Comparison of ENCODE assay signal across 14 cellular contexts in genomic region chr16:89300976-89301360, GRCh38.
DNase-seq lines count a peak whose midpoint lies in the region; ATAC-seq and TF ChIP-seq lines count a peak whose summit lies in the region.
"Had no signal": no experiment of that assay in that cellular context is flagged by ENCODE, and none has a peak within 500 bp of the region (broad histone marks: within the 10 kb centered on the region; RNA-seq: fewer than 3 reads in every experiment).

No MANE protein-coding gene starts in this region.

- TF ChIP-seq CTCF in IMR-90 (conservative IDR thresholded peaks at IDR 0.05; ENCODE audit: low read depth, low read length) (no peak), MCF 10A (IDR thresholded peaks at IDR 0.05; ENCODE audit: unreplicated experiment) (no peak), left lung (IDR thresholded peaks at IDR 0.05) (no peak)

- ATAC-seq in IMR-90 (ENCODE audit: low read depth) (no peak), left lung (no peak)

- H3K9me3 ChIP-seq in IMR-90 (ENCODE audit: control insufficient read depth, insufficient read depth, low read length) (0 out of 2 replicates have a peak, but pooled peaks cover 2% of the 10 kb centered on the region), left lung (no peaks in the 10 kb centered on the region), subcutaneous abdominal adipose tissue (ENCODE audit: control insufficient read depth in 5 of 5, low read length in 5 of 5) (no peaks in the 10 kb centered on the region)

- peak overlapping the region; percentile 79 for H2AK5ac ChIP-seq in IMR-90 (ENCODE audit: low read depth, low read length)

- CTCF ChIA-PET in IMR-90 (lab: Yijun Ruan, JAX): no interaction called here
- CTCF ChIA-PET in MCF 10A (lab: Yijun Ruan, JAX): no interaction called here

- H3K18ac ChIP-seq in IMR-90 (ENCODE audit: low read depth, low read length): no peak overlapping the region; the same call in 1 of the 2 replicates

- WGBS in IMR-90 (ENCODE audit: extremely low coverage in 2 of 2, insufficient read length in 1 of 2), 2 experiments: no CpG with 5 or more reads among the region's 9 CpGs

- H3K9me1 ChIP-seq in IMR-90 (ENCODE audit: insufficient read depth, low read length): peaks cover 32% of the 10 kb centered on the region

- H3K4me1 Mint-ChIP-seq in MCF 10A (ENCODE audit: insufficient read depth, unreplicated experiment): peaks cover 13% of the 10 kb centered on the region

- peaks cover 62% of the 10 kb centered on the region for H3K36me3 Mint-ChIP-seq in MCF 10A (ENCODE audit: insufficient read depth, unreplicated experiment)

- peak overlapping the region; percentile 31; the same call in 1 of the 2 replicates for H3K4ac ChIP-seq in IMR-90 (ENCODE audit: low read depth, low read length)

- H3K27ac Mint-ChIP-seq in MCF 10A (ENCODE audit: low read depth, unreplicated experiment): peak overlapping the region; percentile 85

- no peak overlapping the region for H3K4me2 ChIP-seq in IMR-90 (ENCODE audit: low read depth, low read length)

- H2AK9ac ChIP-seq in IMR-90 (replicated peaks; ENCODE audit: low read depth, low read length, poor library complexity): no peak overlapping the region

- no peak overlapping the region for H3K9ac ChIP-seq in IMR-90 (ENCODE audit: low read depth, low read length)
- no peak overlapping the region for H3K9ac ChIP-seq in subcutaneous abdominal adipose tissue (ENCODE audit: low read length in 5 of 5)

- H4K20me1 ChIP-seq in IMR-90 (ENCODE audit: insufficient read depth, low read length): peaks cover 78% of the 10 kb centered on the region

- no peak overlapping the region; the same call in 2 of the 3 replicates for H2BK15ac ChIP-seq in IMR-90 (ENCODE audit: low read depth, low read length)

- no peak overlapping the region for H3K4me3 ChIP-seq in IMR-90 (ENCODE audit: insufficient read depth, low read depth, low read length)
- H3K4me3 ChIP-seq in left lung: no peak overlapping the region
- H3K4me3 ChIP-seq in subcutaneous abdominal adipose tissue (ENCODE audit: low read depth in 1 of 5, low read length in 5 of 5): no peak overlapping the region

- H2BK20ac ChIP-seq in IMR-90 (ENCODE audit: low read depth, low read length): no peak overlapping the region

- BruUV-seq in IMR-90 (replicated peaks; lab: Mats Ljungman, UMichigan): no TSS peak
- no TSS peak for BruUV-seq in MCF 10A (replicated peaks; lab: Mats Ljungman, UMichigan)

- no peak overlapping the region for H4K5ac ChIP-seq in IMR-90 (ENCODE audit: low read depth, low read length)

- DNase-seq in IMR-90 (no peak), MCF 10A (ENCODE audit: unreplicated experiment) (no peak), left lung (no peak), posterior vena cava (ENCODE audit: low spot score) (no peak), NCI-H2081 treated with DMSO at 0.1 percent for 48 hours (lab: John Stamatoyannopoulos, UW) (no peak), dermis blood vessel endothelial cell (no peak)
- no peak for DNase-seq in stimulated activated CD8-positive, alpha-beta memory T cell treated with anti-CD3 and anti-CD28 coated beads, Interleukin-4, amount 100 ng/mL, for 48 hours
- DNase-seq: activated naive CD8-positive, alpha-beta T cell treated with anti-CD3 and anti-CD28 coated beads, Interleukin-2, amount 10 ng/mL, durations not matched to agents 7 days and 5 days; effector CD8-positive, alpha-beta T cell; H7; NCI-H1417 treated with DMSO at 0.1 percent for 48 hours; stimulated activated CD4-positive, alpha-beta T cell treated with anti-CD3 and anti-CD28 coated beads, Interleukin-12 subunit alpha, Interleukin-12 subunit beta, amount 100 ng/mL, for 4 hours; T-helper 1 cell had no signal

- in situ Hi-C loops in IMR-90 (cut with MboI; ENCODE audit: low sequenced_read_pairs): no loop called here

- POLR2A ChIA-PET in IMR-90 (lab: Charles Lee; ENCODE audit: unreplicated experiment) (no interaction called here), MCF 10A (lab: Yijun Ruan, JAX) (interaction anchor here (1.0 to 4.6 kb wide), 2 partner anchors 12 to 190 kb away, joined by 4 to 19 read pairs; no protein-coding TSS in a partner anchor)

- no peaks in the 10 kb centered on the region for H3K9me3 Mint-ChIP-seq in MCF 10A (ENCODE audit: unreplicated experiment)
- H3K9me3 Mint-ChIP-seq: activated naive CD8-positive, alpha-beta T cell treated with anti-CD3 and anti-CD28 coated beads, Interleukin-2, amount 10 ng/mL, durations not matched to agents 7 days and 5 days had no signal

- H3K27ac ChIP-seq in IMR-90 (ENCODE audit: insufficient read depth, low read length): peak overlapping the region; percentile 64; the same call in 1 of the 2 replicates
- peak overlapping the region; percentile 51 to 67 for H3K27ac ChIP-seq in left lung
- peak overlapping the region; percentile 16 for H3K27ac ChIP-seq in subcutaneous abdominal adipose tissue (ENCODE audit: low read depth, low read length)

- H3K4me1 ChIP-seq in IMR-90 (ENCODE audit: control insufficient read depth, insufficient read depth, low read length) (peaks cover 22% of the 10 kb centered on the region), left lung (peaks cover 6 to 64% of the 10 kb centered on the region in 2 donors), subcutaneous abdominal adipose tissue (ENCODE audit: control insufficient read depth in 5 of 5, insufficient read depth in 5 of 5, low read length in 5 of 5) (peaks cover 7 to 37% (median 25%) of the 10 kb centered on the region in 5 donors)

- peaks cover 41 to 83% of the 10 kb centered on the region in 2 experiments for H3K79me1 ChIP-seq in IMR-90 (ENCODE audit: low read depth in 1 of 2, low read length in 2 of 2)

- 0 out of 2 replicates have a peak overlapping the region, but pooled peaks have one; percentile 27 for H3K23ac ChIP-seq in IMR-90 (ENCODE audit: low read depth, low read length)

- H2BK120ac ChIP-seq in IMR-90 (ENCODE audit: low read depth, low read length): peak overlapping the region; percentile 50

- no peaks in the 10 kb centered on the region for H3K27me3 Mint-ChIP-seq in MCF 10A (ENCODE audit: insufficient read depth, unreplicated experiment)
- H3K27me3 Mint-ChIP-seq: activated naive CD8-positive, alpha-beta T cell treated with anti-CD3 and anti-CD28 coated beads, Interleukin-2, amount 10 ng/mL, durations not matched to agents 7 days and 5 days had no signal

- H2AFZ ChIP-seq in IMR-90 (replicated peaks; ENCODE audit: low read length, poor library complexity): peak overlapping the region; percentile 43

- H3K36me3 ChIP-seq in IMR-90 (ENCODE audit: control insufficient read depth, insufficient read depth, low read length): peaks cover 40% of the 10 kb centered on the region
- H3K36me3 ChIP-seq in left lung: peaks cover 0 to 63% of the 10 kb centered on the region in 2 donors
- peaks cover 0 to 58% (median 31%) of the 10 kb centered on the region in 5 donors for H3K36me3 ChIP-seq in subcutaneous abdominal adipose tissue (ENCODE audit: control insufficient read depth in 5 of 5, insufficient read depth in 5 of 5, low read length in 5 of 5)

- no peak overlapping the region for H3K4me3 Mint-ChIP-seq in MCF 10A (ENCODE audit: unreplicated experiment)
- H3K4me3 Mint-ChIP-seq: activated naive CD8-positive, alpha-beta T cell treated with anti-CD3 and anti-CD28 coated beads, Interleukin-2, amount 10 ng/mL, durations not matched to agents 7 days and 5 days had no signal

- peak overlapping the region in 1 of 2 experiments; percentile 4; a peak in 1 of 4 replicates for H4K8ac ChIP-seq in IMR-90 (ENCODE audit: low read depth in 2 of 2, low read length in 2 of 2)

- H3K27me3 ChIP-seq in IMR-90 (ENCODE audit: control insufficient read depth, insufficient read depth, low read length): no peaks in the 10 kb centered on the region
- H3K27me3 ChIP-seq in left lung: no peaks in the 10 kb centered on the region
- no peaks in the 10 kb centered on the region for H3K27me3 ChIP-seq in subcutaneous abdominal adipose tissue (ENCODE audit: control insufficient read depth in 5 of 5, insufficient read depth in 4 of 5, low read length in 5 of 5)

- peak overlapping the region; percentile 50 for H2BK5ac ChIP-seq in IMR-90 (ENCODE audit: low read depth, low read length, poor library complexity, severe bottlenecking)

- H3K14ac ChIP-seq in IMR-90 (replicated peaks; ENCODE audit: low read depth, low read length): no peak overlapping the region

- no peak overlapping the region for H4K91ac ChIP-seq in IMR-90 (ENCODE audit: insufficient read depth, low read depth, low read length)

- TF ChIP-seq RAD21 in IMR-90 (IDR thresholded peaks at IDR 0.05; ENCODE audit: low read length): no peak

- dilution Hi-C loops in IMR-90 (cut with HindIII; ENCODE audit: low sequenced_read_pairs, unreplicated experiment): no loop called here

- no peak for TF ChIP-seq POLR2A in IMR-90 (IDR thresholded peaks at IDR 0.05; ENCODE audit: low read depth, low read length)

- intact Hi-C loops in IMR-90 (cut with micrococcal nuclease): no loop called here
- intact Hi-C loops in MCF 10A (cut with micrococcal nuclease): no loop called here
- intact Hi-C loops in left lung (cut with DNase I): no loop called here
- intact Hi-C loops in posterior vena cava (cut with DNase I): no loop called here

- no peak overlapping the region for H3K56ac ChIP-seq in IMR-90 (ENCODE audit: extremely low read depth, insufficient read depth, low read length)

TF ChIP-seq in IMR-90, 13 proteins besides CTCF, POLR2A, EP300 and RAD21:
- TF ChIP-seq BHLHE40 (IDR thresholded peaks at IDR 0.05; ENCODE audit: low read depth, low read length): no peak
- peak; percentile 46 for TF ChIP-seq CEBPB (IDR thresholded peaks at IDR 0.05; ENCODE audit: low read depth, low read length)
TF ChIP-seq in IMR-90: peak in this region for 1.
